In genomic region chr12:49451468-49452259, GRCh38 we compare ENCODE assay signal across 12 cellular contexts.
DNase-seq lines count a peak whose midpoint lies in the region; ATAC-seq and TF ChIP-seq lines count a peak whose summit lies in the region.
"Had no signal": no experiment of that assay in that cellular context is flagged by ENCODE, and none has a peak within 500 bp of the region (broad histone marks: within the 10 kb centered on the region; RNA-seq: fewer than 3 reads in every experiment).

No MANE protein-coding gene starts in this region.

- peaks cover 13% of the 10 kb centered on the region for H3K4me1 Mint-ChIP-seq in T-helper 2 cell treated with Interferon-gamma antibody and Interleukin-4, amounts not matched to agents 5 μg/mL and 100 μg/mL, for 36 hours (ENCODE audit: low read depth)

- no peak for TF ChIP-seq CTCF in foreskin keratinocyte (conservative IDR thresholded peaks at IDR 0.05)

- ATAC-seq in GM18499 (IDR thresholded peaks at IDR 0.05; ENCODE audit: insufficient read depth, unreplicated experiment) (peak; percentile 87), GM19025 (IDR thresholded peaks at IDR 0.05; ENCODE audit: low read depth, unreplicated experiment) (peak; percentile 70), HG02938 (IDR thresholded peaks at IDR 0.05; ENCODE audit: unreplicated experiment) (peak; percentile 87), foreskin keratinocyte (no peak), HG02571 (IDR thresholded peaks at IDR 0.05; ENCODE audit: unreplicated experiment) (no peak)
- ATAC-seq: body of pancreas; stimulated activated memory B cell treated with anti-CD40 and anti-IgM and Interleukin-4, amounts not matched to agents 10 μg/mL and 1 μg/mL and 100 μg/mL, for 72 hours had no signal

- H3K27ac ChIP-seq in foreskin keratinocyte: no peak overlapping the region
- H3K27ac ChIP-seq: body of pancreas had no signal

- H3K27me3 Mint-ChIP-seq in T-helper 2 cell treated with Interferon-gamma antibody and Interleukin-4, amounts not matched to agents 5 μg/mL and 100 μg/mL, for 36 hours (ENCODE audit: low read depth): no peaks in the 10 kb centered on the region
- H3K27me3 Mint-ChIP-seq: stimulated activated memory B cell treated with anti-CD40 and anti-IgM and Interleukin-4, amounts not matched to agents 10 μg/mL and 1 μg/mL and 100 μg/mL, for 72 hours had no signal

- peak overlapping the region; percentile 78 for H3K27ac Mint-ChIP-seq in T-helper 2 cell treated with Interferon-gamma antibody and Interleukin-4, amounts not matched to agents 5 μg/mL and 100 μg/mL, for 36 hours
- H3K27ac Mint-ChIP-seq: stimulated activated memory B cell treated with anti-CD40 and anti-IgM and Interleukin-4, amounts not matched to agents 10 μg/mL and 1 μg/mL and 100 μg/mL, for 72 hours had no signal

- H3K27me3 ChIP-seq in foreskin keratinocyte: no peaks in the 10 kb centered on the region
- H3K27me3 ChIP-seq: body of pancreas had no signal

- H3K4me1 ChIP-seq in foreskin keratinocyte: no peaks in the 10 kb centered on the region
- H3K4me1 ChIP-seq: body of pancreas had no signal

- no peak for DNase-seq in T-helper 2 cell treated with Interferon-gamma antibody and Interleukin-4, amounts not matched to agents 5 μg/mL and 100 μg/mL, for 36 hours (ENCODE audit: low spot score)
- DNase-seq in foreskin keratinocyte (no peak), NAMALWA (ENCODE audit: low spot score) (no peak), DMS53 treated with DMSO at 0.1 percent for 48 hours (lab: John Stamatoyannopoulos, UW; ENCODE audit: unreplicated experiment) (no peak)
- DNase-seq: body of pancreas, NCI-H524, SIG-M5 had no signal

- H3K9me3 Mint-ChIP-seq in T-helper 2 cell treated with Interferon-gamma antibody and Interleukin-4, amounts not matched to agents 5 μg/mL and 100 μg/mL, for 36 hours: no peaks in the 10 kb centered on the region

- peak overlapping the region; percentile 52 for H3K4me3 Mint-ChIP-seq in T-helper 2 cell treated with Interferon-gamma antibody and Interleukin-4, amounts not matched to agents 5 μg/mL and 100 μg/mL, for 36 hours
- H3K4me3 Mint-ChIP-seq: stimulated activated memory B cell treated with anti-CD40 and anti-IgM and Interleukin-4, amounts not matched to agents 10 μg/mL and 1 μg/mL and 100 μg/mL, for 72 hours had no signal

- peaks cover 11% of the 10 kb centered on the region for H3K36me3 Mint-ChIP-seq in T-helper 2 cell treated with Interferon-gamma antibody and Interleukin-4, amounts not matched to agents 5 μg/mL and 100 μg/mL, for 36 hours (ENCODE audit: low read depth)

Comparison
In these comparisons a context has a peak if more than half of its experiments do, and no peak if none do; other contexts are left out.
1. ATAC-seq: peak in GM18499 (single experiment), GM19025 (single experiment) and HG02938 (single experiment); none in foreskin keratinocyte (single experiment) and HG02571 (single experiment).